18 cellular contexts compared by ENCODE assay signal in genomic region chr6:3617681-3618299, GRCh38.
"Had no signal": no experiment of that assay in that cellular context is flagged by ENCODE, and none has a peak within 500 bp of the region (broad histone marks: within the 10 kb centered on the region; RNA-seq: fewer than 3 reads in every experiment).

No MANE protein-coding gene starts in this region.

- H3K9me3 Mint-ChIP-seq: activated B cell treated with CpG ODN at 0.5 μM for 24 hours; activated CD4-positive, alpha-beta T cell treated with anti-CD3 and anti-CD28 coated beads, Interleukin-2, amount 10 ng/mL, durations not matched to agents 24 days and 14 days; activated naive CD4-positive, alpha-beta T cell treated with anti-CD3 and anti-CD28 coated beads for 36 hours; activated naive CD8-positive, alpha-beta T cell treated with anti-CD3 and anti-CD28 coated beads, Interleukin-2, amount 50 U/mL, for 24 hours; activated T-helper 2 cell treated with anti-CD3 and anti-CD28 coated beads, Interferon-gamma antibody, Interleukin-2, Interleukin-4, amounts not matched to agents 10 μg/mL and 5 μg/mL and 100 μg/mL, durations not matched to agents 14 hours and 24 hours and 36 hours; neural crest cell; T-helper 2 cell treated with Interferon-gamma antibody and Interleukin-4, amounts not matched to agents 5 μg/mL and 100 μg/mL, for 36 hours had no signal

- H3K9me3 ChIP-seq: gastrocnemius medialis, heart left ventricle, upper lobe of left lung had no signal

- H3K79me2 ChIP-seq: parathyroid adenoma had no signal

- H3K4me3 ChIP-seq: gastrocnemius medialis, heart left ventricle, lung, upper lobe of left lung had no signal

- ATAC-seq: activated naive CD8-positive, alpha-beta T cell treated with anti-CD3 and anti-CD28 coated beads, Interleukin-2, amount 50 U/mL, for 24 hours; gastrocnemius medialis; heart left ventricle; stimulated activated naive CD8-positive, alpha-beta T cell treated with anti-CD3 and anti-CD28 coated beads, Interleukin-15, Interleukin-2, amounts not matched to agents 100 U/mL and 50 U/mL, for 24 hours had no signal

- H3K27ac Mint-ChIP-seq: activated B cell treated with CpG ODN at 0.5 μM for 24 hours; activated CD4-positive, alpha-beta T cell treated with anti-CD3 and anti-CD28 coated beads, Interleukin-2, amount 10 ng/mL, durations not matched to agents 24 days and 14 days; activated naive CD4-positive, alpha-beta T cell treated with anti-CD3 and anti-CD28 coated beads for 36 hours; activated naive CD8-positive, alpha-beta T cell treated with anti-CD3 and anti-CD28 coated beads, Interleukin-2, amount 50 U/mL, for 24 hours; activated T-helper 2 cell treated with anti-CD3 and anti-CD28 coated beads, Interferon-gamma antibody, Interleukin-2, Interleukin-4, amounts not matched to agents 10 μg/mL and 5 μg/mL and 100 μg/mL, durations not matched to agents 14 hours and 24 hours and 36 hours; T-helper 2 cell treated with Interferon-gamma antibody and Interleukin-4, amounts not matched to agents 5 μg/mL and 100 μg/mL, for 36 hours had no signal

- H2AFZ ChIP-seq: parathyroid adenoma had no signal

- H3K4me1 Mint-ChIP-seq: activated B cell treated with CpG ODN at 0.5 μM for 24 hours; activated CD4-positive, alpha-beta T cell treated with anti-CD3 and anti-CD28 coated beads, Interleukin-2, amount 10 ng/mL, durations not matched to agents 24 days and 14 days; activated naive CD8-positive, alpha-beta T cell treated with anti-CD3 and anti-CD28 coated beads, Interleukin-2, amount 50 U/mL, for 24 hours; neural crest cell had no signal

- H3K27me3 ChIP-seq: upper lobe of left lung had no signal

- H3K27ac ChIP-seq: gastrocnemius medialis, heart left ventricle, parathyroid adenoma, upper lobe of left lung had no signal

- H3K4me1 ChIP-seq: heart left ventricle, parathyroid adenoma, upper lobe of left lung had no signal

- DNase-seq: activated B cell treated with CpG ODN at 0.5 μM for 24 hours; activated CD4-positive, alpha-beta T cell treated with anti-CD3 and anti-CD28 coated beads, Interleukin-2, amount 10 ng/mL, durations not matched to agents 24 days and 14 days; activated naive CD4-positive, alpha-beta T cell treated with anti-CD3 and anti-CD28 coated beads for 36 hours; activated naive CD8-positive, alpha-beta T cell treated with anti-CD3 and anti-CD28 coated beads, Interleukin-2, amount 50 U/mL, for 24 hours; activated T-cell treated with anti-CD3 and anti-CD28 coated beads, Interleukin-2, amount 50 U/mL, for 1 hour; aorta; gastrocnemius medialis; heart left ventricle; left colon; midbrain; stimulated activated CD4-positive, alpha-beta T cell treated with anti-CD3 and anti-CD28 coated beads, Interleukin-4, amount 100 ng/mL, for 24 hours; stimulated activated naive CD8-positive, alpha-beta T cell treated with anti-CD3 and anti-CD28 coated beads, Interleukin-15, Interleukin-2, amounts not matched to agents 100 U/mL and 50 U/mL, for 24 hours had no signal

- H3K36me3 ChIP-seq: gastrocnemius medialis, heart left ventricle, upper lobe of left lung had no signal

- H3K4me3 Mint-ChIP-seq: activated B cell treated with CpG ODN at 0.5 μM for 24 hours; activated CD4-positive, alpha-beta T cell treated with anti-CD3 and anti-CD28 coated beads, Interleukin-2, amount 10 ng/mL, durations not matched to agents 24 days and 14 days; activated naive CD4-positive, alpha-beta T cell treated with anti-CD3 and anti-CD28 coated beads for 36 hours; activated naive CD8-positive, alpha-beta T cell treated with anti-CD3 and anti-CD28 coated beads, Interleukin-2, amount 50 U/mL, for 24 hours; neural crest cell; T-helper 2 cell treated with Interferon-gamma antibody and Interleukin-4, amounts not matched to agents 5 μg/mL and 100 μg/mL, for 36 hours had no signal
